ENCODE assay signal across 22 cellular contexts in genomic region chr6:77425676-77426075, GRCh38. TPM values are rescaled to one million over a fixed set of nuclear protein-coding genes. Genes with fewer than 3 reads are reported as not detected.
A peak's percentile ranks its signal among the peaks of the same experiment; 100 is the strongest.
DNase-seq lines count a peak whose midpoint lies in the region; ATAC-seq and TF ChIP-seq lines count a peak whose summit lies in the region.
"Had no signal": no experiment of that assay in that cellular context is flagged by ENCODE, and none has a peak within 500 bp of the region (broad histone marks: within the 10 kb centered on the region; RNA-seq: fewer than 3 reads in every experiment).

No MANE protein-coding gene starts in this region.

- no peaks in the 10 kb centered on the region for H3K36me3 ChIP-seq in IMR-90 (ENCODE audit: control insufficient read depth, insufficient read depth, low read length)
- no peaks in the 10 kb centered on the region for H3K36me3 ChIP-seq in aorta (ENCODE audit: control insufficient read depth in 1 of 2, insufficient read depth in 2 of 2, low read length in 1 of 2)
- no peaks in the 10 kb centered on the region for H3K36me3 ChIP-seq in spleen
- H3K36me3 ChIP-seq: BE2C had no signal

- no peak overlapping the region for H2AK9ac ChIP-seq in IMR-90 (replicated peaks; ENCODE audit: low read depth, low read length, poor library complexity)

- H3K9ac ChIP-seq in IMR-90 (ENCODE audit: low read depth, low read length), result no peak overlapping the region
- H3K9ac ChIP-seq: KMS-11 had no signal

- no peak overlapping the region for H3K4me2 ChIP-seq in IMR-90 (ENCODE audit: low read depth, low read length)
- H3K4me2 ChIP-seq: GM23338, KMS-11 had no signal

- H4K91ac ChIP-seq in IMR-90 (ENCODE audit: insufficient read depth, low read depth, low read length), result no peak overlapping the region

- DNase-seq in IMR-90 (peak; percentile 50), caudate nucleus (lab: John Stamatoyannopoulos, UW) (no peak), fibroblast of peridontal ligament (ENCODE audit: extremely low read depth) (peak; percentile 63), aorta (no peak), NOMO-1 (lab: John Stamatoyannopoulos, UW; ENCODE audit: unreplicated experiment in 2 of 2) (no peak), dorsolateral prefrontal cortex (no peak), spleen (no peak)
- DNase-seq: BE2C; Calu3; CD4-positive, alpha-beta memory T cell; DMS79; GDM1; NCI-H1092; NCI-H1694; NCI-H2107; NCI-H2227 treated with DMSO at 0.1 percent for 48 hours; NCI-H524 had no signal

- H2AK5ac ChIP-seq in IMR-90 (ENCODE audit: low read depth, low read length), result no peak overlapping the region

- H4K8ac ChIP-seq in IMR-90 (ENCODE audit: low read depth in 2 of 2, low read length in 2 of 2), result no peak overlapping the region

- no peaks in the 10 kb centered on the region for H3K9me3 ChIP-seq in IMR-90 (ENCODE audit: control insufficient read depth, insufficient read depth, low read length)
- H3K9me3 ChIP-seq in aorta (ENCODE audit: control insufficient read depth, low read length), result no peaks in the 10 kb centered on the region
- H3K9me3 ChIP-seq in spleen, result peaks cover 0 to 3% (median 0%) of the 10 kb centered on the region in 8 donors
- H3K9me3 ChIP-seq: BE2C had no signal

- no peak overlapping the region for H3K23ac ChIP-seq in IMR-90 (ENCODE audit: low read depth, low read length)

- no peak overlapping the region for H2BK15ac ChIP-seq in IMR-90 (ENCODE audit: low read depth, low read length)

- H2BK5ac ChIP-seq in IMR-90 (ENCODE audit: low read depth, low read length, poor library complexity, severe bottlenecking), result no peak overlapping the region

- in situ Hi-C loops in IMR-90 (cut with MboI; ENCODE audit: low sequenced_read_pairs), result no loop called here

- no peak overlapping the region for H3K4ac ChIP-seq in IMR-90 (ENCODE audit: low read depth, low read length)

- H2AFZ ChIP-seq in IMR-90 (replicated peaks; ENCODE audit: low read length, poor library complexity), result no peak overlapping the region
- H2AFZ ChIP-seq: GM23338 had no signal

- H3K14ac ChIP-seq in IMR-90 (replicated peaks; ENCODE audit: low read depth, low read length), result no peak overlapping the region

- H3K9me1 ChIP-seq in IMR-90 (ENCODE audit: insufficient read depth, low read length), result no peaks in the 10 kb centered on the region

- TF ChIP-seq CTCF in IMR-90 (conservative IDR thresholded peaks at IDR 0.05; ENCODE audit: low read depth, low read length), result no peak
- TF ChIP-seq CTCF in dorsolateral prefrontal cortex (IDR thresholded peaks at IDR 0.05 in 54 of 56, conservative IDR thresholded peaks at IDR 0.05 in 2 of 56; ENCODE audit: low read depth in 1 of 56, partially characterized antibody in 56 of 56), result no peak
- no peak for TF ChIP-seq CTCF in spleen (IDR thresholded peaks at IDR 0.05 in 8 of 11, conservative IDR thresholded peaks at IDR 0.05 in 3 of 11)

- TF ChIP-seq RAD21 in IMR-90 (IDR thresholded peaks at IDR 0.05; ENCODE audit: low read length), result no peak

- CTCF ChIA-PET in IMR-90 (lab: Yijun Ruan, JAX), result no interaction called here

- no peak overlapping the region for H3K56ac ChIP-seq in IMR-90 (ENCODE audit: extremely low read depth, insufficient read depth, low read length)

- H4K20me1 ChIP-seq in IMR-90 (ENCODE audit: insufficient read depth, low read length), result no peaks in the 10 kb centered on the region

- H3K27ac ChIP-seq in IMR-90 (ENCODE audit: insufficient read depth, low read length) (no peak overlapping the region), caudate nucleus (ENCODE audit: low read depth, low read length) (peak overlapping the region; percentile 59), aorta (ENCODE audit: low read depth in 1 of 2, low read length in 2 of 2) (no peak overlapping the region), dorsolateral prefrontal cortex (no peak overlapping the region), spleen (no peak overlapping the region)
- H3K27ac ChIP-seq: KMS-11 had no signal

- H3K18ac ChIP-seq in IMR-90 (ENCODE audit: low read depth, low read length), result no peak overlapping the region

- H3K79me1 ChIP-seq in IMR-90 (ENCODE audit: low read depth in 1 of 2, low read length in 2 of 2), result no peaks in the 10 kb centered on the region

- H3K4me1 ChIP-seq in IMR-90 (ENCODE audit: control insufficient read depth, insufficient read depth, low read length) (no peaks in the 10 kb centered on the region), aorta (ENCODE audit: control insufficient read depth in 1 of 2, insufficient read depth in 2 of 2, low read length in 2 of 2) (peaks cover 0 to 2% of the 10 kb centered on the region in 2 donors), spleen (no peaks in the 10 kb centered on the region)
- H3K4me1 ChIP-seq: BE2C had no signal

- dilution Hi-C loops in IMR-90 (cut with HindIII; ENCODE audit: low sequenced_read_pairs, unreplicated experiment), result no loop called here

- no peak overlapping the region for H2BK20ac ChIP-seq in IMR-90 (ENCODE audit: low read depth, low read length)

- ATAC-seq in IMR-90 (ENCODE audit: low read depth), result no peak; the same call in 1 of the 2 replicates
- peak; percentile 54 for ATAC-seq in aorta (ENCODE audit: low FRiP score)
- ATAC-seq: GM12878, GM23338 had no signal

- H2BK120ac ChIP-seq in IMR-90 (ENCODE audit: low read depth, low read length), result no peak overlapping the region

- BruUV-seq in IMR-90 (replicated peaks; lab: Mats Ljungman, UMichigan), result no TSS peak

- intact Hi-C loops in IMR-90 (cut with micrococcal nuclease) (no loop called here), aorta (cut with DNase I) (no loop called here), dorsolateral prefrontal cortex (cut with DNase I) (no loop called here), spleen (cut with DNase I; ENCODE audit: low total_unique reads) (no loop called here)

- H3K4me3 ChIP-seq in IMR-90 (ENCODE audit: insufficient read depth, low read depth, low read length) (no peak overlapping the region), aorta (ENCODE audit: low read length in 2 of 2) (no peak overlapping the region), dorsolateral prefrontal cortex (no peak overlapping the region), spleen (no peak overlapping the region)
- H3K4me3 ChIP-seq: GM12878, GM23338 had no signal

- H3K27me3 ChIP-seq in IMR-90 (ENCODE audit: control insufficient read depth, insufficient read depth, low read length) (no peaks in the 10 kb centered on the region), aorta (ENCODE audit: control insufficient read depth in 1 of 2, insufficient read depth in 2 of 2, low read length in 1 of 2) (no peaks in the 10 kb centered on the region), dorsolateral prefrontal cortex (no peaks in the 10 kb centered on the region), spleen (replicated peaks in 1 of 7) (no peaks in the 10 kb centered on the region)
- H3K27me3 ChIP-seq: BE2C had no signal

- TF ChIP-seq POLR2A in IMR-90 (IDR thresholded peaks at IDR 0.05; ENCODE audit: low read depth, low read length), result no peak
- no peak for TF ChIP-seq POLR2A in spleen (IDR thresholded peaks at IDR 0.05)

- POLR2A ChIA-PET in IMR-90 (lab: Charles Lee; ENCODE audit: unreplicated experiment), result no interaction called here

- H4K5ac ChIP-seq in IMR-90 (ENCODE audit: low read depth, low read length), result no peak overlapping the region

TF ChIP-seq in IMR-90, 13 proteins besides CTCF, POLR2A, EP300 and RAD21:
- TF ChIP-seq MAZ (IDR thresholded peaks at IDR 0.05; ENCODE audit: borderline replicate concordance, low read depth, low read length) (no peak), SMC3 (IDR thresholded peaks at IDR 0.05; ENCODE audit: low read depth, low read length) (no peak), MAFK (IDR thresholded peaks at IDR 0.05; ENCODE audit: low read depth, low read length) (no peak), CHD1 (IDR thresholded peaks at IDR 0.05; ENCODE audit: low read depth, low read length) (no peak), CEBPB (IDR thresholded peaks at IDR 0.05; ENCODE audit: low read depth, low read length) (no peak), RFX5 (IDR thresholded peaks at IDR 0.05; ENCODE audit: low read depth, low read length) (no peak), RCOR1 (IDR thresholded peaks at IDR 0.05; ENCODE audit: insufficient replicate concordance, low read length) (no peak), FOS (IDR thresholded peaks at IDR 0.05; ENCODE audit: low read depth, low read length) (no peak), NFE2L2 (IDR thresholded peaks at IDR 0.05; ENCODE audit: low read depth, low read length) (no peak), MXI1 (IDR thresholded peaks at IDR 0.05; ENCODE audit: borderline replicate concordance, low read depth, low read length) (no peak), BHLHE40 (IDR thresholded peaks at IDR 0.05; ENCODE audit: low read depth, low read length) (no peak), ELK1 (IDR thresholded peaks at IDR 0.05; ENCODE audit: borderline replicate concordance, low read depth, low read length) (no peak), USF2 (IDR thresholded peaks at IDR 0.05; ENCODE audit: low read depth, low read length) (no peak)

RNA-seq across cellular contexts. Expression of gene HTR1B, which starts 37.6 kb away (rescaled TPM):
- under 0.01 and 0.36 TPM in 2 replicates for total RNA-seq in IMR-90 (2012; rRNA removed)
- 0.24 and 0.27 TPM in 2 replicates for polyA plus RNA-seq in IMR-90 (2012; rRNA removed)
- polyA plus RNA-seq in IMR-90 (2012; cell fraction: cytosol; rRNA removed), result 0.08 and 0.27 TPM in 2 replicates
- 0.30 and 0.47 TPM in 2 replicates for polyA plus RNA-seq in IMR-90 (2012; cell fraction: nucleus; rRNA removed; ENCODE audit: low replicate concordance)
- 10 to 100 TPM in 1 of 2 donors, 1 to 10 TPM in 1; 6.6 to 17.5 TPM for total RNA-seq in aorta
- 1 to 10 TPM in 1 of 2 donors, under 1 TPM in 1; 0.50 to 7.2 TPM for polyA plus RNA-seq in aorta
- total RNA-seq in dorsolateral prefrontal cortex, result 10 to 100 TPM in 12 of 120 experiments, 1 to 10 TPM in 108; 2.1 to 15.6 (median 6.5) TPM
- under 1 TPM in 3 of 7 donors, not detected in 4; 0.16 to 0.39 (median 0.20) TPM for total RNA-seq in spleen
- not detected for polyA plus RNA-seq in spleen
- total RNA-seq: Calu3; CD4-positive, alpha-beta memory T cell; GM12878; M059J; SK-MEL-5 had no signal
- polyA plus RNA-seq: CD4-positive, alpha-beta memory T cell had no signal

Comparison
In these comparisons a context has a peak if more than half of its experiments do, and no peak if none do; other contexts are left out.
1. DNase-seq: peak in IMR-90 (single experiment) and fibroblast of peridontal ligament (single experiment); none in caudate nucleus (0 of 61), aorta (0 of 2), NOMO-1 (0 of 2), dorsolateral prefrontal cortex (0 of 10) and spleen (single experiment).